Comparison of ENCODE assay signal across 11 cellular contexts in the genomic region with DNA sequence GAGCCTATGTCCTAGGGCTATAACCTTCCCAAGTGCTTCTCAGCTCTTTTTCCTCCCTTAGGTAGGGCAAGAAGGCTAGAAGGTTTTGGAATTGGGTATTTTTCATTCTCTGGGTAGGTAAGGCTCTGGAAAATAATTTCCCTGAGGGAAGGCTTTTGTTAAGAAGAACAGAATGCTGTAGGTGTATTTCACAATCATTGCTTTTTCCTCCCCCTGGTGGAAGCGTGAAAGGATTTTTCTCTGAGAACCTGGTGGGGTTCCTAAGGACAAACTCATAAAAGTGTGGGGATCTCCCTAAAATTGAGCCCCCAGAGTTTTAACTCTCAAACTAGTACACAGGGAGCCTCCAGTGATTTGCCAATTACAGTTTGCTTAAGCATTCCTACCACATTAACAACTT.
"Had no signal": no experiment of that assay in that cellular context is flagged by ENCODE, and none has a peak within 500 bp of the region (broad histone marks: within the 10 kb centered on the region; RNA-seq: fewer than 3 reads in every experiment).

No MANE protein-coding gene starts in this region.

- H3K27me3 ChIP-seq: adrenal gland, brain microvascular endothelial cell, hepatocyte, uterus had no signal

- H3K4me1 Mint-ChIP-seq: activated CD4-positive, alpha-beta T cell treated with anti-CD3 and anti-CD28 coated beads, Interleukin-2, amount 10 ng/mL, durations not matched to agents 24 days and 14 days; activated naive CD4-positive, alpha-beta T cell treated with anti-CD3 and anti-CD28 coated beads, Interleukin-2, amount 10 ng/mL, durations not matched to agents 7 days and 5 days; activated T-helper 17 cell treated with anti-CD3 and anti-CD28 coated beads, Interleukin-2, amount 50 U/mL, for 72 hours; T-helper 17 cell had no signal

- H3K4me2 ChIP-seq: hepatocyte had no signal

- ATAC-seq: activated T-helper 17 cell treated with anti-CD3 and anti-CD28 coated beads, Interleukin-2, amount 50 U/mL, for 72 hours; T-helper 17 cell had no signal

- H3K36me3 ChIP-seq: adrenal gland, brain microvascular endothelial cell, uterus had no signal

- H3K9me3 ChIP-seq: uterus had no signal

- H3K27ac Mint-ChIP-seq: activated B cell treated with CpG ODN at 0.5 μM for 24 hours; activated CD4-positive, alpha-beta T cell treated with anti-CD3 and anti-CD28 coated beads, Interleukin-2, amount 10 ng/mL, durations not matched to agents 24 days and 14 days; activated naive CD4-positive, alpha-beta T cell treated with anti-CD3 and anti-CD28 coated beads, Interleukin-2, amount 10 ng/mL, durations not matched to agents 7 days and 5 days; activated T-helper 17 cell treated with anti-CD3 and anti-CD28 coated beads, Interleukin-2, amount 50 U/mL, for 72 hours; T-helper 17 cell had no signal

- H3K79me2 ChIP-seq: hepatocyte had no signal

- H3K4me3 ChIP-seq: adrenal gland, hepatocyte, uterus had no signal

- H3K36me3 Mint-ChIP-seq: activated naive CD4-positive, alpha-beta T cell treated with anti-CD3 and anti-CD28 coated beads, Interleukin-2, amount 10 ng/mL, durations not matched to agents 7 days and 5 days had no signal

- DNase-seq: activated B cell treated with CpG ODN at 0.5 μM for 24 hours; activated CD4-positive, alpha-beta T cell treated with anti-CD3 and anti-CD28 coated beads, Interleukin-2, amount 10 ng/mL, durations not matched to agents 24 days and 14 days; activated naive CD4-positive, alpha-beta T cell treated with anti-CD3 and anti-CD28 coated beads, Interleukin-2, amount 10 ng/mL, durations not matched to agents 7 days and 5 days; activated T-cell treated with anti-CD3 and anti-CD28 coated beads for 4 hours; adrenal gland; brain microvascular endothelial cell; stimulated activated CD4-positive, alpha-beta T cell treated with anti-CD3 and anti-CD28 coated beads, Interleukin-15, amount 100 ng/mL, for 24 hours; T-helper 17 cell; uterus had no signal

- H3K4me3 Mint-ChIP-seq: activated B cell treated with CpG ODN at 0.5 μM for 24 hours; activated CD4-positive, alpha-beta T cell treated with anti-CD3 and anti-CD28 coated beads, Interleukin-2, amount 10 ng/mL, durations not matched to agents 24 days and 14 days; activated naive CD4-positive, alpha-beta T cell treated with anti-CD3 and anti-CD28 coated beads, Interleukin-2, amount 10 ng/mL, durations not matched to agents 7 days and 5 days; activated T-helper 17 cell treated with anti-CD3 and anti-CD28 coated beads, Interleukin-2, amount 50 U/mL, for 72 hours; T-helper 17 cell had no signal

- H3K4me1 ChIP-seq: adrenal gland, uterus had no signal

- H2AFZ ChIP-seq: hepatocyte had no signal

- H3K27ac ChIP-seq: adrenal gland, brain microvascular endothelial cell, hepatocyte, uterus had no signal
